28 cellular contexts compared by ENCODE assay signal in the genomic region with DNA sequence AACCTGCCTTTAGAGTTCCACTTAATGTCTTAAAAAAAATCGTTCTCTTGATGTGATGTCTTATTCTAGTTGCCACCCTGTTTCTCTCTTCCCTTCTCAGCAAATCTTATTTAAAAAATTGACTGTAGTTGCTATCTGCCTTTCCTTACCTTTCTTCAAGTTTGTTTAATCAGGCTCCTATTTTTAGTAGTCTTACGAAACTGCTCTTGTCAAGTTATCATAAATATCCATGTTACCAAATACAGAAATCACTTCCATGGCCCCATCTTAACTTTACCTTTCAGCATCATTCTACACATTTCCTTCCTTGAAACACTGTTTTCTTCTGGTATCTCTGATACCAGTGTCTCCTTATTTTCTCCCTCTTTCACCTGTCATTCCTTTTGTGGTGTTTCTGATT.
DNase-seq lines count a peak whose midpoint lies in the region; ATAC-seq, FAIRE-seq and TF ChIP-seq lines count a peak whose summit lies in the region.
"Had no signal": no experiment of that assay in that cellular context is flagged by ENCODE, and none has a peak within 500 bp of the region (broad histone marks: within the 10 kb centered on the region; RNA-seq: fewer than 3 reads in every experiment).

No MANE protein-coding gene starts in this region.

- H3K4me3 ChIP-seq in Panc1 (ENCODE audit: low read depth in 2 of 2, low read length in 2 of 2) (no peak overlapping the region), keratinocyte (ENCODE audit: control insufficient read depth in 2 of 3, extremely low read depth in 1 of 3, insufficient read depth in 2 of 3, low read depth in 1 of 3, low read length in 3 of 3) (no peak overlapping the region), sigmoid colon (no peak overlapping the region)

- TF ChIP-seq CTCF in 22Rv1 (IDR thresholded peaks at IDR 0.05) (no peak), Panc1 (IDR thresholded peaks at IDR 0.05) (no peak), keratinocyte (optimal IDR thresholded peaks at IDR 0.05 in 1 of 3, IDR thresholded peaks at IDR 0.05 in 1 of 3, conservative IDR thresholded peaks at IDR 0.05 in 1 of 3; ENCODE audit: extremely low read depth in 1 of 3, insufficient read depth in 2 of 3, low read length in 3 of 3) (no peak), sigmoid colon (IDR thresholded peaks at IDR 0.05) (no peak)

- TF ChIP-seq POLR2A in sigmoid colon (IDR thresholded peaks at IDR 0.05): no peak

- H3K4me1 Mint-ChIP-seq in activated T-cell treated with anti-CD3 and anti-CD28 coated beads, Interleukin-2, amount 50 U/mL, for 24 hours (ENCODE audit: low read depth): peaks cover 4% of the 10 kb centered on the region
- H3K4me1 Mint-ChIP-seq: brain; stimulated activated naive CD8-positive, alpha-beta T cell treated with anti-CD3 and anti-CD28 coated beads, Interleukin-15, amount 100 ng/mL, for 72 hours had no signal

- no peak overlapping the region for H3K4me3 Mint-ChIP-seq in activated T-cell treated with anti-CD3 and anti-CD28 coated beads, Interleukin-2, amount 50 U/mL, for 24 hours
- H3K4me3 Mint-ChIP-seq: brain; stimulated activated naive CD8-positive, alpha-beta T cell treated with anti-CD3 and anti-CD28 coated beads, Interleukin-15, amount 100 ng/mL, for 72 hours had no signal

- POLR2A ChIA-PET in Panc1 (lab: Charles Lee): no interaction called here

- dilution Hi-C loops in keratinocyte (cut with MboI; ENCODE audit: extremely low pct_ligation_motif_present, low sequenced_read_pairs): no loop called here

- BruUV-seq in Panc1 (replicated peaks; lab: Mats Ljungman, UMichigan): no TSS peak

- H3K4me2 ChIP-seq in keratinocyte (ENCODE audit: control insufficient read depth, extremely low read depth, insufficient read depth, low read depth, low read length): no peak overlapping the region

- H3K27me3 Mint-ChIP-seq in activated T-cell treated with anti-CD3 and anti-CD28 coated beads, Interleukin-2, amount 50 U/mL, for 24 hours: no peaks in the 10 kb centered on the region
- H3K27me3 Mint-ChIP-seq: brain; progenitor cell of endocrine pancreas; stimulated activated naive CD8-positive, alpha-beta T cell treated with anti-CD3 and anti-CD28 coated beads, Interleukin-15, amount 100 ng/mL, for 72 hours had no signal

- intact Hi-C loops in Panc1 (cut with micrococcal nuclease; ENCODE audit: unreplicated experiment): no loop called here
- intact Hi-C loops in sigmoid colon (cut with DNase I): no loop called here

- no peaks in the 10 kb centered on the region for H3K36me3 Mint-ChIP-seq in activated T-cell treated with anti-CD3 and anti-CD28 coated beads, Interleukin-2, amount 50 U/mL, for 24 hours (ENCODE audit: low read depth)
- H3K36me3 Mint-ChIP-seq: brain had no signal

- H2AFZ ChIP-seq in keratinocyte (ENCODE audit: control insufficient read depth, low read length): no peak overlapping the region

- no peak overlapping the region for H3K9ac ChIP-seq in keratinocyte (ENCODE audit: control insufficient read depth, extremely low read depth, insufficient read depth, low read length)

- DNase-seq in Panc1 (ENCODE audit: low read depth, low spot score): no peak
- DNase-seq in keratinocyte (ENCODE audit: low read depth, low spot score): no peak
- no peak for DNase-seq in sigmoid colon
- no peak for DNase-seq in activated T-cell treated with anti-CD3 and anti-CD28 coated beads, Interleukin-2, amount 50 U/mL, for 24 hours
- DNase-seq in NCI-H2227 (lab: John Stamatoyannopoulos, UW; ENCODE audit: unreplicated experiment): no peak
- no peak for DNase-seq in cerebellar cortex (ENCODE audit: low spot score)
- DNase-seq: ACHN; activated CD4-positive, alpha-beta T cell treated with anti-CD3 and anti-CD28 coated beads for 48 hours; activated naive CD4-positive, alpha-beta T cell; activated T-cell treated with anti-CD3 and anti-CD28 coated beads, Interleukin-2, amount 50 U/mL, for 48 hours; Caco-2; DMS79 treated with DMSO at 0.1 percent for 48 hours; effector CD8-positive, alpha-beta T cell; GF-D8; mesendoderm; NCI-H2081 treated with DMSO at 0.1 percent for 48 hours; NCI-H345; NCI-H774; small intestine; stimulated activated naive CD8-positive, alpha-beta T cell treated with anti-CD3 and anti-CD28 coated beads, Interleukin-15, amount 100 ng/mL, for 72 hours; trophoblast cell had no signal

- H3K27ac ChIP-seq in 22Rv1: peak overlapping the region; percentile 84
- 0 out of 2 replicates have a peak overlapping the region, but pooled peaks have one; percentile 8 for H3K27ac ChIP-seq in Panc1 (ENCODE audit: low read length)
- H3K27ac ChIP-seq in keratinocyte (ENCODE audit: control insufficient read depth, insufficient read depth, low read length): no peak overlapping the region
- peak overlapping the region; percentile 38 to 56 (median 51) for H3K27ac ChIP-seq in sigmoid colon
- H3K27ac ChIP-seq: neutrophil, WERI-Rb-1 had no signal

- H3K27ac Mint-ChIP-seq in activated T-cell treated with anti-CD3 and anti-CD28 coated beads, Interleukin-2, amount 50 U/mL, for 24 hours: no peak overlapping the region
- H3K27ac Mint-ChIP-seq: brain; progenitor cell of endocrine pancreas; stimulated activated naive CD8-positive, alpha-beta T cell treated with anti-CD3 and anti-CD28 coated beads, Interleukin-15, amount 100 ng/mL, for 72 hours had no signal

- TF ChIP-seq EP300 in sigmoid colon (IDR thresholded peaks at IDR 0.05): no peak

- CTCF ChIA-PET in Panc1 (lab: Charles Lee): no interaction called here

- H3K27me3 ChIP-seq in Panc1 (ENCODE audit: control insufficient read depth, insufficient read depth, low read length) (no peaks in the 10 kb centered on the region), keratinocyte (ENCODE audit: control insufficient read depth, extremely low read depth, insufficient read depth, low read length) (no peaks in the 10 kb centered on the region), sigmoid colon (no peaks in the 10 kb centered on the region)
- H3K27me3 ChIP-seq: neutrophil had no signal

- H4K20me1 ChIP-seq in keratinocyte (ENCODE audit: control insufficient read depth, extremely low read depth, insufficient read depth, low read length): no peaks in the 10 kb centered on the region

- peak; percentile 71 for FAIRE-seq in keratinocyte (lab: Jason Lieb, UNC)
- FAIRE-seq: small intestine had no signal

- 56 to 82% methylated on average over 2 of the region's 2 CpGs for WGBS in sigmoid colon, 2 donors

- ATAC-seq in Panc1: no peak
- no peak for ATAC-seq in HG03039 (IDR thresholded peaks at IDR 0.05; ENCODE audit: unreplicated experiment)
- ATAC-seq: HCT116; stimulated activated naive CD8-positive, alpha-beta T cell treated with anti-CD3 and anti-CD28 coated beads, Interleukin-15, amount 100 ng/mL, for 72 hours had no signal

- no peaks in the 10 kb centered on the region for H3K9me3 Mint-ChIP-seq in activated T-cell treated with anti-CD3 and anti-CD28 coated beads, Interleukin-2, amount 50 U/mL, for 24 hours
- H3K9me3 Mint-ChIP-seq: brain; stimulated activated naive CD8-positive, alpha-beta T cell treated with anti-CD3 and anti-CD28 coated beads, Interleukin-15, amount 100 ng/mL, for 72 hours had no signal

- H3K36me3 ChIP-seq in Panc1 (ENCODE audit: control insufficient read depth, insufficient read depth, low read length) (no peaks in the 10 kb centered on the region; the same call in 1 of the 2 replicates), keratinocyte (ENCODE audit: control insufficient read depth in 2 of 2, extremely low read depth in 1 of 2, insufficient read depth in 2 of 2, low read length in 2 of 2) (no peaks in the 10 kb centered on the region), sigmoid colon (no peaks in the 10 kb centered on the region)
- H3K36me3 ChIP-seq: neutrophil, WERI-Rb-1 had no signal

- no peaks in the 10 kb centered on the region for H3K9me3 ChIP-seq in Panc1 (ENCODE audit: control insufficient read depth, insufficient read depth, low read depth, low read length)
- H3K9me3 ChIP-seq in keratinocyte (ENCODE audit: control insufficient read depth, low read depth, low read length): no peaks in the 10 kb centered on the region
- H3K9me3 ChIP-seq in sigmoid colon: no peaks in the 10 kb centered on the region
- H3K9me3 ChIP-seq: Caco-2, neutrophil had no signal

- peaks cover 24% of the 10 kb centered on the region for H3K4me1 ChIP-seq in Panc1 (ENCODE audit: control insufficient read depth, insufficient read depth, low read length)
- peaks cover 23% of the 10 kb centered on the region for H3K4me1 ChIP-seq in keratinocyte (ENCODE audit: control insufficient read depth, extremely low read depth, insufficient read depth, low read length)
- peaks cover 0 to 37% (median 32%) of the 10 kb centered on the region in 4 donors for H3K4me1 ChIP-seq in sigmoid colon

- no peaks in the 10 kb centered on the region for H3K9me1 ChIP-seq in keratinocyte (ENCODE audit: control insufficient read depth, extremely low read depth, insufficient read depth, low read length)

- in situ Hi-C loops in Panc1 (cut with HindIII; ENCODE audit: low pct_unique_long_range_greater_than_20kb, low sequenced_read_pairs): no loop called here

- no peaks in the 10 kb centered on the region for H3K79me2 ChIP-seq in keratinocyte (ENCODE audit: control insufficient read depth, insufficient read depth, low read length)
